ENCODE assay signal across 8 cellular contexts in the genomic region with DNA sequence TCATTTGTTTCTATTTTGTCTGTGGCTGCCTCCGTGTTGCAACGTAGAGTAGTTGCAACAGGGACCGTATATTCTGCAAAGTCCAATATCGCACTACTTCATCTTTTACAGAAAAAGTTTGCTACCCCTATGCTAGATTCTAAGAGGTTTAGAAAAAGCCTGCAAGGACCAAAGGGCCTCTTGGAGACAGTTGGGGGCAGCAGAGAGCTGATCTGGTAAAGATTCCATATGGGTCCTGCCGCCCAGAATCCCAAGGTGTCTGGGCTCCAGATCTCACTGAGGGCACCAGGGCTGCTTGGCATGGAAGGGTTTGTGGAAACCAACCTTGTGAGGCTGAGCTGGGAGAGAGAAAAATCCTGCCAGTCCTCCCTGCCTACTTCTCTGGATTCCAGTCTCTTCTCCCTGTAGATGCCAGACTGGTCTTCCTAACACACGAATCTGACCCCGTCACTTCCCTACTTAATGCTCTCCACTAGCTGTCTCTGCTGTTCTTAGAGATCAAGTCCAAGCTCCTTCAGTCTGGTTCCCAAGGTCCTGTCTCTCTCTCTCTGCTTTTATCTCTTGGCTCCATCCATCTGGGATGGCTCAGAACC.
DNase-seq lines count a peak whose midpoint lies in the region; ATAC-seq and TF ChIP-seq lines count a peak whose summit lies in the region.

No MANE protein-coding gene starts in this region.

- intact Hi-C loops in right cardiac atrium (cut with DNase I): no loop called here

- no peak overlapping the region for H3K27ac Mint-ChIP-seq in WTC11
- H3K27ac Mint-ChIP-seq in T-helper 2 cell treated with Interferon-gamma antibody and Interleukin-4, amounts not matched to agents 5 μg/mL and 100 μg/mL, for 36 hours: no peak overlapping the region

- H3K27me3 ChIP-seq in cardiac muscle cell (peaks cover 14% of the 10 kb centered on the region), right cardiac atrium (ENCODE audit: control insufficient read depth, insufficient read depth) (no peaks in the 10 kb centered on the region)

- H3K9me3 ChIP-seq in cardiac muscle cell (ENCODE audit: low read depth) (no peaks in the 10 kb centered on the region), right cardiac atrium (ENCODE audit: control insufficient read depth, low read length) (no peaks in the 10 kb centered on the region)

- no peaks in the 10 kb centered on the region for H3K36me3 Mint-ChIP-seq in WTC11
- H3K36me3 Mint-ChIP-seq in T-helper 2 cell treated with Interferon-gamma antibody and Interleukin-4, amounts not matched to agents 5 μg/mL and 100 μg/mL, for 36 hours (ENCODE audit: low read depth): no peaks in the 10 kb centered on the region

- peak; percentile 33 to 75 for DNase-seq in cardiac muscle cell (ENCODE audit: low read depth in 1 of 2, low spot score in 1 of 2)
- DNase-seq in right cardiac atrium: no peak
- DNase-seq in NCI-H1092 (lab: John Stamatoyannopoulos, UW): peak; percentile 50
- peak; percentile 75 for DNase-seq in WTC11 (ENCODE audit: low spot score)
- DNase-seq in kidney glomerular epithelial cell (lab: John Stamatoyannopoulos, UW): peak; percentile 29
- no peak for DNase-seq in NK-92 treated with Interleukin-12 subunit alpha and Interleukin-12 subunit beta, amount 100 ng/mL, for 24 hours (lab: John Stamatoyannopoulos, UW)
- no peak for DNase-seq in T-helper 2 cell treated with Interferon-gamma antibody and Interleukin-4, amounts not matched to agents 5 μg/mL and 100 μg/mL, for 36 hours (ENCODE audit: low spot score)

- no peaks in the 10 kb centered on the region for H3K4me1 ChIP-seq in cardiac muscle cell (ENCODE audit: low read depth)
- no peaks in the 10 kb centered on the region for H3K4me1 ChIP-seq in right cardiac atrium (ENCODE audit: control insufficient read depth, insufficient read depth, low read length)

- no peaks in the 10 kb centered on the region for H3K36me3 ChIP-seq in cardiac muscle cell

- ATAC-seq in right cardiac atrium: no peak
- ATAC-seq in WTC11: peak; percentile 92
- ATAC-seq in HG03354 (IDR thresholded peaks at IDR 0.05; ENCODE audit: poor library complexity, severe bottlenecking, unreplicated experiment): no peak

- H3K4me3 Mint-ChIP-seq in WTC11: no peak overlapping the region
- no peak overlapping the region for H3K4me3 Mint-ChIP-seq in T-helper 2 cell treated with Interferon-gamma antibody and Interleukin-4, amounts not matched to agents 5 μg/mL and 100 μg/mL, for 36 hours

- H3K27ac ChIP-seq in cardiac muscle cell (no peak overlapping the region), right cardiac atrium (ENCODE audit: low read length) (no peak overlapping the region)

- H3K4me3 ChIP-seq in cardiac muscle cell (no peak overlapping the region), right cardiac atrium (ENCODE audit: low read length) (no peak overlapping the region)

- 0 out of 2 replicates have a peak, but pooled peaks cover 1% of the 10 kb centered on the region for H3K9me3 Mint-ChIP-seq in WTC11
- H3K9me3 Mint-ChIP-seq in T-helper 2 cell treated with Interferon-gamma antibody and Interleukin-4, amounts not matched to agents 5 μg/mL and 100 μg/mL, for 36 hours: no peaks in the 10 kb centered on the region

- WGBS in right cardiac atrium: 40% methylated on average over 7 of the region's 7 CpGs

- peak; percentile 62 for TF ChIP-seq CTCF in cardiac muscle cell (IDR thresholded peaks at IDR 0.05; ENCODE audit: low read depth, low read length)
- TF ChIP-seq CTCF in WTC11 (IDR thresholded peaks at IDR 0.05): peak; percentile 56; the same call in 1 of the 2 replicates

- H3K27me3 Mint-ChIP-seq in WTC11 (ENCODE audit: low read depth): peaks cover 23% of the 10 kb centered on the region
- peaks cover 18% of the 10 kb centered on the region for H3K27me3 Mint-ChIP-seq in T-helper 2 cell treated with Interferon-gamma antibody and Interleukin-4, amounts not matched to agents 5 μg/mL and 100 μg/mL, for 36 hours (ENCODE audit: low read depth)

- CTCF ChIA-PET in WTC11 (lab: Charles Lee): interaction anchor here (0.6 to 2.6 kb wide), 20 partner anchors 10 to 489 kb away, joined by 3 to 13 read pairs (median 4); no protein-coding TSS in a partner anchor

- H3K4me1 Mint-ChIP-seq in WTC11: 0 out of 2 replicates have a peak, but pooled peaks cover 3% of the 10 kb centered on the region
- H3K4me1 Mint-ChIP-seq in T-helper 2 cell treated with Interferon-gamma antibody and Interleukin-4, amounts not matched to agents 5 μg/mL and 100 μg/mL, for 36 hours (ENCODE audit: low read depth): no peaks in the 10 kb centered on the region

- POLR2A ChIA-PET in WTC11 (lab: Charles Lee): interaction anchor here (0.7 to 0.9 kb wide), 2 partner anchors 56 to 72 kb away, joined by 3 to 4 read pairs; no protein-coding TSS in a partner anchor

TF ChIP-seq in WTC11, 78 proteins besides CTCF, POLR2A, EP300 and RAD21:
- TF ChIP-seq, protein P1, sequence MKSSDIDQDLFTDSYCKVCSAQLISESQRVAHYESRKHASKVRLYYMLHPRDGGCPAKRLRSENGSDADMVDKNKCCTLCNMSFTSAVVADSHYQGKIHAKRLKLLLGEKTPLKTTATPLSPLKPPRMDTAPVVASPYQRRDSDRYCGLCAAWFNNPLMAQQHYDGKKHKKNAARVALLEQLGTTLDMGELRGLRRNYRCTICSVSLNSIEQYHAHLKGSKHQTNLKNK (CRISPR knock-in tag; IDR thresholded peaks at IDR 0.05): no peak
- no peak for TF ChIP-seq FOXK1 (CRISPR knock-in tag; IDR thresholded peaks at IDR 0.05)

Comparison
In these comparisons a context has a peak if more than half of its experiments do, and no peak if none do; other contexts are left out.
1. DNase-seq: peak in cardiac muscle cell (2 of 2), NCI-H1092 (single experiment), WTC11 (single experiment) and kidney glomerular epithelial cell (single experiment); none in right cardiac atrium (0 of 3), NK-92 treated with Interleukin-12 subunit alpha and Interleukin-12 subunit beta, amount 100 ng/mL, for 24 hours (single experiment) and T-helper 2 cell treated with Interferon-gamma antibody and Interleukin-4, amounts not matched to agents 5 μg/mL and 100 μg/mL, for 36 hours (single experiment).